Comparison of ENCODE assay signal across 9 cellular contexts in genomic region chr12:31732926-31733548, GRCh38. TPM values are rescaled to one million over a fixed set of nuclear protein-coding genes. Genes with fewer than 3 reads are reported as not detected.
DNase-seq lines count a peak whose midpoint lies in the region; TF ChIP-seq lines count a peak whose summit lies in the region.
"Had no signal": no experiment of that assay in that cellular context is flagged by ENCODE, and none has a peak within 500 bp of the region (broad histone marks: within the 10 kb centered on the region; RNA-seq: fewer than 3 reads in every experiment).

No MANE protein-coding gene starts in this region.

- H3K36me3 ChIP-seq in breast epithelium: no peaks in the 10 kb centered on the region
- H3K36me3 ChIP-seq: BLaER1 had no signal

- no peaks in the 10 kb centered on the region for H3K27me3 ChIP-seq in breast epithelium
- H3K27me3 ChIP-seq: BLaER1 had no signal

- H3K9me3 ChIP-seq in breast epithelium: no peaks in the 10 kb centered on the region

- H3K4me3 ChIP-seq in breast epithelium: peak overlapping the region in 1 of 3 donors; percentile 36
- H3K4me3 ChIP-seq: BLaER1 had no signal

- H3K4me1 ChIP-seq in breast epithelium: no peaks in the 10 kb centered on the region

- peaks cover 36% of the 10 kb centered on the region for H3K4me1 Mint-ChIP-seq in mesothelial cell of epicardium

- TF ChIP-seq CTCF in breast epithelium (IDR thresholded peaks at IDR 0.05): no peak
- TF ChIP-seq CTCF in mesothelial cell of epicardium (IDR thresholded peaks at IDR 0.05; ENCODE audit: unreplicated experiment): no peak

- peak overlapping the region; percentile 84 to 91 for H3K27ac ChIP-seq in breast epithelium
- H3K27ac ChIP-seq: BLaER1 had no signal

- H3K27ac Mint-ChIP-seq in mesothelial cell of epicardium: peak overlapping the region; percentile 77

- DNase-seq in NCI-H446 treated with DMSO at 0.1 percent for 48 hours (lab: John Stamatoyannopoulos, UW) (peak; percentile 2), NCI-H446 (lab: John Stamatoyannopoulos, UW) (no peak), RKO (ENCODE audit: low spot score) (peak; percentile 88), breast epithelium (ENCODE audit: low spot score in 2 of 2) (peak in 1 of 2 donors; percentile 55), mesothelial cell of epicardium (ENCODE audit: low spot score in 2 of 2, unreplicated experiment in 2 of 2) (no peak), COLO829 (ENCODE audit: low spot score) (no peak), ecto neural progenitor cell (ENCODE audit: low spot score) (no peak), globus pallidus (ENCODE audit: low spot score) (no peak)

- H3K4me3 Mint-ChIP-seq in mesothelial cell of epicardium: no peak overlapping the region

- no peak for TF ChIP-seq POLR2A in breast epithelium (IDR thresholded peaks at IDR 0.05)

- H3K36me3 Mint-ChIP-seq in mesothelial cell of epicardium: peaks cover 16% of the 10 kb centered on the region

- intact Hi-C loops in breast epithelium (cut with DNase I; ENCODE audit: low total_unique reads): no loop called here

- H3K27me3 Mint-ChIP-seq in mesothelial cell of epicardium (ENCODE audit: low read depth): no peaks in the 10 kb centered on the region

- H3K9me3 Mint-ChIP-seq in mesothelial cell of epicardium: peaks cover 17% of the 10 kb centered on the region

RNA-seq across cellular contexts. Expression of gene AMN1, which starts 4.2 kb away (rescaled TPM):
- total RNA-seq in breast epithelium: 10 to 100 TPM; 10.9 to 23.7 (median 16.4) TPM
- 14.6 to 17.5 TPM (median 15.3 TPM) in 3 replicates for total RNA-seq in mesothelial cell of epicardium

Comparison
In these comparisons a context has a peak if more than half of its experiments do, and no peak if none do; other contexts are left out.
1. DNase-seq: peak in NCI-H446 treated with DMSO at 0.1 percent for 48 hours (single experiment) and RKO (single experiment); none in NCI-H446 (0 of 2), mesothelial cell of epicardium (0 of 2), COLO829 (single experiment), ecto neural progenitor cell (single experiment) and globus pallidus (single experiment).